ENCODE assay signal across 8 cellular contexts in genomic region chr12:95790025-95790911, GRCh38. TPM values are rescaled to one million over a fixed set of nuclear protein-coding genes. Genes with fewer than 3 reads are reported as not detected.
DNase-seq lines count a peak whose midpoint lies in the region; ATAC-seq and TF ChIP-seq lines count a peak whose summit lies in the region.

Gene NTN4 (minus strand): TSS chr12:95790764. CDS start chr12:95790309, 455 bp downstream.

- peak within 1 kb of the TSS; percentile 73 for H3K27ac ChIP-seq in foreskin keratinocyte
- no peak within 1 kb of the TSS for H3K27ac ChIP-seq in neural progenitor cell

- no peak within 1 kb of the TSS for H3K9ac ChIP-seq in neural progenitor cell

- ATAC-seq in activated T-cell treated with anti-CD3 and anti-CD28 coated beads, Interleukin-2, amount 50 U/mL, for 4 hours, result peak; percentile 62 to 70
- peak; percentile 67 for ATAC-seq in foreskin keratinocyte
- ATAC-seq in HG03196 (IDR thresholded peaks at IDR 0.05; ENCODE audit: unreplicated experiment), result no peak

- H3K27ac Mint-ChIP-seq in neural progenitor cell, result no peak within 1 kb of the TSS

- no peaks in the 10 kb centered on the region for H3K9me3 ChIP-seq in neural progenitor cell (ENCODE audit: low read depth)

- H3K27me3 Mint-ChIP-seq in activated T-cell treated with anti-CD3 and anti-CD28 coated beads, Interleukin-2, amount 50 U/mL, for 4 hours (ENCODE audit: low read depth), result peaks cover 52% of the 10 kb centered on the region
- peaks cover 24% of the 10 kb centered on the region for H3K27me3 Mint-ChIP-seq in neural progenitor cell (ENCODE audit: insufficient read depth, low read depth)

- no peaks in the 10 kb centered on the region for H3K9me3 Mint-ChIP-seq in activated T-cell treated with anti-CD3 and anti-CD28 coated beads, Interleukin-2, amount 50 U/mL, for 4 hours
- no peaks in the 10 kb centered on the region for H3K9me3 Mint-ChIP-seq in neural progenitor cell

- peak; percentile 15 for DNase-seq in activated T-cell treated with anti-CD3 and anti-CD28 coated beads for 48 hours (ENCODE audit: low read depth)
- no peak for DNase-seq in activated T-cell treated with anti-CD3 and anti-CD28 coated beads for 4 hours
- DNase-seq in M059J (ENCODE audit: low read depth), result peak; percentile 59
- DNase-seq in activated T-cell treated with anti-CD3 and anti-CD28 coated beads, Interleukin-2, amount 50 U/mL, for 4 hours, result no peak
- no peak for DNase-seq in foreskin keratinocyte
- DNase-seq in neural progenitor cell (ENCODE audit: low spot score), result peak; percentile 68
- DNase-seq in NCI-H446 treated with DMSO at 0.1 percent for 48 hours (lab: John Stamatoyannopoulos, UW), result no peak

- H3K4me1 ChIP-seq in foreskin keratinocyte (peaks cover 16% of the 10 kb centered on the region), neural progenitor cell (peaks cover 16% of the 10 kb centered on the region)

- H3K4me1 Mint-ChIP-seq in activated T-cell treated with anti-CD3 and anti-CD28 coated beads, Interleukin-2, amount 50 U/mL, for 4 hours (ENCODE audit: low read depth), result peaks cover 14% of the 10 kb centered on the region
- H3K4me1 Mint-ChIP-seq in neural progenitor cell, result peaks cover 19% of the 10 kb centered on the region

- H3K4me3 Mint-ChIP-seq in activated T-cell treated with anti-CD3 and anti-CD28 coated beads, Interleukin-2, amount 50 U/mL, for 4 hours, result peak within 1 kb of the TSS; percentile 81
- peak within 1 kb of the TSS; percentile 91 for H3K4me3 Mint-ChIP-seq in neural progenitor cell

- H3K4me3 ChIP-seq in neural progenitor cell, result peak within 1 kb of the TSS; percentile 55

- H3F3A ChIP-seq in neural progenitor cell (ENCODE audit: low read depth), result peaks cover 10% of the 10 kb centered on the region

- H3K27me3 ChIP-seq in foreskin keratinocyte (no peaks in the 10 kb centered on the region), neural progenitor cell (peaks cover 89% of the 10 kb centered on the region)

- no peaks in the 10 kb centered on the region for H4K20me1 ChIP-seq in neural progenitor cell (ENCODE audit: low read depth)

- no peaks in the 10 kb centered on the region for H3K79me2 ChIP-seq in neural progenitor cell (ENCODE audit: low read depth)

- H3K36me3 Mint-ChIP-seq in activated T-cell treated with anti-CD3 and anti-CD28 coated beads, Interleukin-2, amount 50 U/mL, for 4 hours (ENCODE audit: insufficient read depth), result no peaks in the 10 kb centered on the region
- no peaks in the 10 kb centered on the region for H3K36me3 Mint-ChIP-seq in neural progenitor cell

- no peak for TF ChIP-seq CTCF in foreskin keratinocyte (conservative IDR thresholded peaks at IDR 0.05)
- TF ChIP-seq CTCF in neural progenitor cell (IDR thresholded peaks at IDR 0.05), result no peak

- peak within 1 kb of the TSS; percentile 98 for H3K4me2 ChIP-seq in neural progenitor cell

- H2AFZ ChIP-seq in neural progenitor cell (replicated peaks), result peak within 1 kb of the TSS; percentile 93

- H3K36me3 ChIP-seq in neural progenitor cell, result no peaks in the 10 kb centered on the region

RNA-seq across cellular contexts. Expression of gene NTN4, which starts in this region (rescaled TPM):
- total RNA-seq in M059J (2014; rRNA removed; shearing (Covaris generic)), result 16.5 and 21.5 TPM in 2 replicates
- total RNA-seq in activated T-cell treated with anti-CD3 and anti-CD28 coated beads, Interleukin-2, amount 50 U/mL, for 4 hours, result under 1 TPM; 0.13 to 0.16 (median 0.16) TPM
- total RNA-seq in foreskin keratinocyte, result 8.9 and 9.5 TPM in 2 replicates
- 3.7 and 4.0 TPM in 2 replicates for polyA plus RNA-seq in foreskin keratinocyte
- total RNA-seq in neural progenitor cell (ENCODE audit: low replicate concordance), result 2.3 and 2.5 TPM in 2 replicates

Comparison
In these comparisons a context has a peak if more than half of its experiments do, and no peak if none do; other contexts are left out.
1. DNase-seq: peak in activated T-cell treated with anti-CD3 and anti-CD28 coated beads for 48 hours (single experiment), M059J (single experiment) and neural progenitor cell (single experiment); none in activated T-cell treated with anti-CD3 and anti-CD28 coated beads for 4 hours (single experiment), activated T-cell treated with anti-CD3 and anti-CD28 coated beads, Interleukin-2, amount 50 U/mL, for 4 hours (single experiment), foreskin keratinocyte (0 of 2) and NCI-H446 treated with DMSO at 0.1 percent for 48 hours (single experiment).
2. Peak in ATAC-seq in activated T-cell treated with anti-CD3 and anti-CD28 coated beads, Interleukin-2, amount 50 U/mL, for 4 hours; RNA of the gene not detected or under 1 TPM.